Comparison of ENCODE assay signal across 30 cellular contexts in genomic region chr2:2567776-2568175, GRCh38.
"Had no signal": no experiment of that assay in that cellular context is flagged by ENCODE, and none has a peak within 500 bp of the region (broad histone marks: within the 10 kb centered on the region; RNA-seq: fewer than 3 reads in every experiment).

No MANE protein-coding gene starts in this region.

- H3K9me3 Mint-ChIP-seq: naive thymus-derived CD8-positive, alpha-beta T cell; natural killer cell treated with Interleukin-12 subunit alpha and Interleukin-12 subunit beta and Interleukin-15 and Interleukin-18, amount 100 ng/mL, for 72 hours; nephron progenitor cell; neural crest cell; stimulated activated memory B cell treated with anti-CD40 and anti-IgM and Interleukin-4, amounts not matched to agents 10 μg/mL and 1 μg/mL and 100 μg/mL, for 72 hours; stimulated activated naive CD8-positive, alpha-beta T cell treated with anti-CD3 and anti-CD28 coated beads, Interleukin-15, amount 100 ng/mL, for 72 hours; type B pancreatic cell had no signal

- H3K27ac Mint-ChIP-seq: naive B cell; naive thymus-derived CD8-positive, alpha-beta T cell; natural killer cell treated with Interleukin-12 subunit alpha and Interleukin-12 subunit beta and Interleukin-15 and Interleukin-18, amount 100 ng/mL, for 72 hours; nephron progenitor cell; progenitor cell of endocrine pancreas; stimulated activated memory B cell treated with anti-CD40 and anti-IgM and Interleukin-4, amounts not matched to agents 10 μg/mL and 1 μg/mL and 100 μg/mL, for 72 hours; type B pancreatic cell had no signal

- DNase-seq: naive B cell; naive thymus-derived CD8-positive, alpha-beta T cell; nephron progenitor cell; occipital lobe; ovary; right cardiac atrium; right lobe of liver; sigmoid colon; small intestine; stimulated activated CD4-positive, alpha-beta T cell treated with anti-CD3 and anti-CD28 coated beads, Interleukin-12 subunit alpha, Interleukin-12 subunit beta, amount 100 ng/mL, for 4 hours; stimulated activated CD4-positive, alpha-beta T cell treated with anti-CD3 and anti-CD28 coated beads, Interleukin-1b, Interleukin-23, amount 100 ng/mL, for 48 hours; stimulated activated CD4-positive, alpha-beta T cell treated with anti-CD3 and anti-CD28 coated beads, Interleukin-4, amount 100 ng/mL, for 1 hour; stimulated activated CD4-positive, alpha-beta T cell treated with anti-CD3 and anti-CD28 coated beads, Interleukin-4, amount 100 ng/mL, for 4 hours; stimulated activated CD8-positive, alpha-beta memory T cell treated with anti-CD3 and anti-CD28 coated beads, Interleukin-4, amount 100 ng/mL, for 48 hours; stimulated activated naive CD4-positive, alpha-beta T cell; stimulated activated naive CD8-positive, alpha-beta T cell treated with anti-CD3 and anti-CD28 coated beads, Interleukin-15, amount 100 ng/mL, for 72 hours; stimulated activated naive CD8-positive, alpha-beta T cell treated with anti-CD3 and anti-CD28 coated beads, Interleukin-15, Interleukin-2, amounts not matched to agents 100 U/mL and 50 U/mL, for 24 hours; substantia nigra; testis; tibial artery; transverse colon; upper lobe of right lung; uterus had no signal

- H3K36me3 ChIP-seq: ovary, right lobe of liver, sigmoid colon, suprapubic skin, tibial artery, transverse colon, upper lobe of right lung, uterus had no signal

- FAIRE-seq: small intestine had no signal

- H3K9me3 ChIP-seq: ovary, psoas muscle, right lobe of liver, sigmoid colon, suprapubic skin, testis, tibial artery, transverse colon, upper lobe of right lung, uterus had no signal

- ATAC-seq: naive thymus-derived CD8-positive, alpha-beta T cell; natural killer cell treated with Interleukin-12 subunit alpha and Interleukin-12 subunit beta and Interleukin-15 and Interleukin-18, amount 100 ng/mL, for 72 hours; psoas muscle; right cardiac atrium; right lobe of liver; stimulated activated memory B cell treated with anti-CD40 and anti-IgM and Interleukin-4, amounts not matched to agents 10 μg/mL and 1 μg/mL and 100 μg/mL, for 72 hours; stimulated activated naive CD8-positive, alpha-beta T cell treated with anti-CD3 and anti-CD28 coated beads, Interleukin-15, amount 100 ng/mL, for 72 hours; stimulated activated naive CD8-positive, alpha-beta T cell treated with anti-CD3 and anti-CD28 coated beads, Interleukin-15, Interleukin-2, amounts not matched to agents 100 U/mL and 50 U/mL, for 24 hours; upper lobe of right lung had no signal

- H3K27ac ChIP-seq: ovary, psoas muscle, right lobe of liver, sigmoid colon, suprapubic skin, testis, tibial artery, transverse colon, upper lobe of right lung, uterus had no signal

- H3K4me1 Mint-ChIP-seq: naive B cell; stimulated activated memory B cell treated with anti-CD40 and anti-IgM and Interleukin-4, amounts not matched to agents 10 μg/mL and 1 μg/mL and 100 μg/mL, for 72 hours; stimulated activated naive CD8-positive, alpha-beta T cell treated with anti-CD3 and anti-CD28 coated beads, Interleukin-15, amount 100 ng/mL, for 72 hours had no signal

- H3K4me1 ChIP-seq: psoas muscle, right lobe of liver, sigmoid colon, suprapubic skin, tibial artery, transverse colon, upper lobe of right lung, uterus had no signal

- H3K27me3 Mint-ChIP-seq: naive B cell; natural killer cell treated with Interleukin-12 subunit alpha and Interleukin-12 subunit beta and Interleukin-15 and Interleukin-18, amount 100 ng/mL, for 72 hours; stimulated activated memory B cell treated with anti-CD40 and anti-IgM and Interleukin-4, amounts not matched to agents 10 μg/mL and 1 μg/mL and 100 μg/mL, for 72 hours; stimulated activated naive CD8-positive, alpha-beta T cell treated with anti-CD3 and anti-CD28 coated beads, Interleukin-15, amount 100 ng/mL, for 72 hours had no signal

- H3K4me3 ChIP-seq: ovary, psoas muscle, right lobe of liver, sigmoid colon, suprapubic skin, testis, tibial artery, transverse colon, upper lobe of right lung, uterus had no signal

- H3K36me3 Mint-ChIP-seq: naive B cell; naive thymus-derived CD8-positive, alpha-beta T cell; natural killer cell treated with Interleukin-12 subunit alpha and Interleukin-12 subunit beta and Interleukin-15 and Interleukin-18, amount 100 ng/mL, for 72 hours; stimulated activated memory B cell treated with anti-CD40 and anti-IgM and Interleukin-4, amounts not matched to agents 10 μg/mL and 1 μg/mL and 100 μg/mL, for 72 hours; type B pancreatic cell had no signal

- H3K27me3 ChIP-seq: ovary, right lobe of liver, sigmoid colon, testis, transverse colon, upper lobe of right lung, uterus had no signal

- H3K4me3 Mint-ChIP-seq: naive B cell; naive thymus-derived CD8-positive, alpha-beta T cell; natural killer cell treated with Interleukin-12 subunit alpha and Interleukin-12 subunit beta and Interleukin-15 and Interleukin-18, amount 100 ng/mL, for 72 hours; nephron progenitor cell; neural crest cell; stimulated activated memory B cell treated with anti-CD40 and anti-IgM and Interleukin-4, amounts not matched to agents 10 μg/mL and 1 μg/mL and 100 μg/mL, for 72 hours; stimulated activated naive CD8-positive, alpha-beta T cell treated with anti-CD3 and anti-CD28 coated beads, Interleukin-15, amount 100 ng/mL, for 72 hours; type B pancreatic cell had no signal
